ENCODE assay signal across 14 cellular contexts in the genomic region with DNA sequence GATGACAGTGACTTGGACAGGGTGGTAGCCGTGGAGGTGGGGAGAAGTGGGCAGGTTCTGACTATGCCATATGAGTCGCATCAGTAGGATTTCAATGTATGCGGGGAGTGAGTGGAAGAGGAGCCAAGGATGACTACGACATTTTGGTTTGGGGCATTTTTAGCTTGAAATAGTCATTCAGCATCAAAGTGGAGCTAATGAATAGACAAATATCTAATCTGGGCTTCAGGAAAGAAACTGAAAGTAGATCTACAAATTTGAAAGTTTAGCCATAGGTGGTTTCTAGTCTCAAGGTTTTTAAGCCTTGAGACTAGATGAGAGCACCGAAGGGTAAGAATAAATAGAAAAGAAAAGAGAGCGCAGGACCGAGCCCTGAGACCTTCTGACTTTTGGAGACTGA. TPM values are rescaled to one million over a fixed set of nuclear protein-coding genes. Genes with fewer than 3 reads are reported as not detected.
DNase-seq lines count a peak whose midpoint lies in the region; ATAC-seq and FAIRE-seq lines count a peak whose summit lies in the region.
"Had no signal": no experiment of that assay in that cellular context is flagged by ENCODE, and none has a peak within 500 bp of the region (broad histone marks: within the 10 kb centered on the region; RNA-seq: fewer than 3 reads in every experiment).

No MANE protein-coding gene starts in this region.

- no peak overlapping the region for H3K4me3 ChIP-seq in MG63
- H3K4me3 ChIP-seq: A549, ascending aorta, K562, suprapubic skin had no signal

- peaks cover 96% of the 10 kb centered on the region for H3K36me3 ChIP-seq in MG63

- no peaks in the 10 kb centered on the region for H3K27me3 ChIP-seq in MG63
- H3K27me3 ChIP-seq: ascending aorta, suprapubic skin had no signal

- peak; percentile 76 for FAIRE-seq in GM19239 (lab: Jason Lieb, UNC)
- FAIRE-seq: A549, K562 had no signal

- H3K9me3 ChIP-seq in MG63: no peaks in the 10 kb centered on the region
- H3K9me3 ChIP-seq: A549, ascending aorta, suprapubic skin had no signal

- DNase-seq in A172 (ENCODE audit: low spot score): peak; percentile 69
- DNase-seq in GM19239 (ENCODE audit: insufficient read length, low spot score): peak; percentile 6
- peak; percentile 68 for DNase-seq in MG63
- no peak for DNase-seq in stimulated activated CD4-positive, alpha-beta T cell treated with anti-CD3 and anti-CD28 coated beads, Interleukin-2, amount 100 ng/mL, for 48 hours
- no peak for DNase-seq in NCI-H2196 treated with DMSO at 0.1 percent for 48 hours (lab: John Stamatoyannopoulos, UW; ENCODE audit: unreplicated experiment)
- DNase-seq in dermis blood vessel endothelial cell: no peak
- DNase-seq: activated CD4-positive, CD25-positive, alpha-beta regulatory T cell treated with anti-CD3 and anti-CD28 coated beads, Interleukin-2, amount 50 U/mL, for 72 hours; stimulated activated CD4-positive, alpha-beta T cell treated with anti-CD3 and anti-CD28 coated beads, Interleukin-12 subunit alpha, Interleukin-12 subunit beta, amount 100 ng/mL, for 4 hours had no signal

- ATAC-seq in HG02870 (IDR thresholded peaks at IDR 0.05; ENCODE audit: unreplicated experiment) (peak; percentile 49), GM21528 (IDR thresholded peaks at IDR 0.05; ENCODE audit: low FRiP score, unreplicated experiment) (no peak)
- ATAC-seq: K562 had no signal

RNA-seq across cellular contexts. Expression of gene FEZ2, which starts 58.3 kb away (rescaled TPM):
- 190 and 290 TPM in 2 replicates for total RNA-seq in A172 (2014; rRNA removed; shearing (Covaris generic))
- total RNA-seq in MG63 (2014; rRNA removed; shearing (Covaris generic); ENCODE audit: low replicate concordance): 37.8 and 38.3 TPM in 2 replicates
- total RNA-seq in dermis blood vessel endothelial cell: 103 and 115 TPM in 2 replicates

Comparison
In these comparisons a context has a peak if more than half of its experiments do, and no peak if none do; other contexts are left out.
1. DNase-seq: peak in A172 (single experiment), GM19239 (single experiment) and MG63 (single experiment); none in stimulated activated CD4-positive, alpha-beta T cell treated with anti-CD3 and anti-CD28 coated beads, Interleukin-2, amount 100 ng/mL, for 48 hours (0 of 2), NCI-H2196 treated with DMSO at 0.1 percent for 48 hours (single experiment) and dermis blood vessel endothelial cell (single experiment).